In the genomic region with DNA sequence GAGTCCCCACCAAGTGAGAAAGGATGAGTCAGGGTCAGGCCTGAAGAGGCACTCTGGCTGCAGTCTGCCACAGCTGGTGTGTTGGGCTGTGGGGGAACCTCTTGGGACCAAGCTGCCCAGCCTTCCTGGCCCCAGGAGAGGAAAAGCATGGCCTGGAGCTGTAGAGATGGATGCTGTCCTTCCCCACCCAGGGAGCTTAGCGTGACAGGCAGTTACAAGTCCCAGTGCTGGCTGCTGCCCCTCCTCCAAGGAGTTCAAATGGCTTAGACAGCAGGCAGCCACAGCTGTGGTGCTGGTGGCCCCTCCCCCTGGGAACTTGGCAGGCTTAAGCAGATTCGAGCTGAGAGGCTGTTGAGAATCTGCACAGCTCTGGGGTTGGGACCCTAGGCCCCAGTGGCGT, we compare ENCODE assay signal across 11 cellular contexts.
DNase-seq lines count a peak whose midpoint lies in the region; ATAC-seq and TF ChIP-seq lines count a peak whose summit lies in the region.
"Had no signal": no experiment of that assay in that cellular context is flagged by ENCODE, and none has a peak within 500 bp of the region (broad histone marks: within the 10 kb centered on the region; RNA-seq: fewer than 3 reads in every experiment).

No MANE protein-coding gene starts in this region.

- H3K27ac Mint-ChIP-seq in stimulated activated naive B cell treated with anti-CD40 and anti-IgM and Interleukin-4, amounts not matched to agents 10 μg/mL and 1 μg/mL and 100 μg/mL, for 72 hours: peak overlapping the region; percentile 22
- no peak overlapping the region for H3K27ac Mint-ChIP-seq in CD8-positive, alpha-beta T cell
- H3K27ac Mint-ChIP-seq in activated CD4-positive, alpha-beta memory T cell treated with anti-CD3 and anti-CD28 coated beads for 36 hours: no peak overlapping the region
- H3K27ac Mint-ChIP-seq: activated naive CD8-positive, alpha-beta T cell had no signal

- no peaks in the 10 kb centered on the region for H3K27me3 ChIP-seq in CD8-positive, alpha-beta T cell (ENCODE audit: insufficient read depth, low read length)

- H3K4me1 ChIP-seq in CD8-positive, alpha-beta T cell (ENCODE audit: insufficient read depth, low read length): no peaks in the 10 kb centered on the region

- H3K9me3 Mint-ChIP-seq in stimulated activated naive B cell treated with anti-CD40 and anti-IgM and Interleukin-4, amounts not matched to agents 10 μg/mL and 1 μg/mL and 100 μg/mL, for 72 hours: peaks cover 0 to 1% of the 10 kb centered on the region in 2 donors
- H3K9me3 Mint-ChIP-seq in CD8-positive, alpha-beta T cell: no peaks in the 10 kb centered on the region
- H3K9me3 Mint-ChIP-seq in activated CD4-positive, alpha-beta memory T cell treated with anti-CD3 and anti-CD28 coated beads for 36 hours: no peaks in the 10 kb centered on the region

- TF ChIP-seq CTCF in CD8-positive, alpha-beta T cell (IDR thresholded peaks at IDR 0.05): no peak

- POLR2A ChIA-PET in CD8-positive, alpha-beta T cell (lab: Charles Lee): no interaction called here
- POLR2A ChIA-PET in activated CD4-positive, alpha-beta memory T cell treated with anti-CD3 and anti-CD28 coated beads for 36 hours (lab: Charles Lee): no interaction called here

- no peak for ATAC-seq in Right ventricle myocardium inferior
- ATAC-seq in stimulated activated naive B cell treated with anti-CD40 and anti-IgM and Interleukin-4, amounts not matched to agents 10 μg/mL and 1 μg/mL and 100 μg/mL, for 72 hours (replicated peaks): no peak
- no peak for ATAC-seq in CD8-positive, alpha-beta T cell

- DNase-seq in Right ventricle myocardium inferior (ENCODE audit: missing footprints) (peak; percentile 57), cardiac septum (ENCODE audit: low spot score) (no peak), RPMI7951 (ENCODE audit: low read depth) (peak; percentile 91), head of caudate nucleus (peak in 40 of 42 donors; percentile 10 to 79 (median 42)), NCI-H128 (lab: John Stamatoyannopoulos, UW; ENCODE audit: unreplicated experiment) (no peak)
- DNase-seq in stimulated activated naive B cell treated with anti-CD40 and anti-IgM and Interleukin-4, amounts not matched to agents 10 μg/mL and 1 μg/mL and 100 μg/mL, for 72 hours: no peak
- DNase-seq in CD8-positive, alpha-beta T cell: no peak
- no peak for DNase-seq in activated CD4-positive, alpha-beta memory T cell treated with anti-CD3 and anti-CD28 coated beads for 36 hours
- DNase-seq: activated CD4-positive, alpha-beta T cell treated with anti-CD3 and anti-CD28 coated beads, Interleukin-2, amount 50 U/mL, for 1 hour had no signal

- H3K4me3 Mint-ChIP-seq in stimulated activated naive B cell treated with anti-CD40 and anti-IgM and Interleukin-4, amounts not matched to agents 10 μg/mL and 1 μg/mL and 100 μg/mL, for 72 hours: no peak overlapping the region
- no peak overlapping the region for H3K4me3 Mint-ChIP-seq in CD8-positive, alpha-beta T cell
- H3K4me3 Mint-ChIP-seq in activated CD4-positive, alpha-beta memory T cell treated with anti-CD3 and anti-CD28 coated beads for 36 hours: no peak overlapping the region
- H3K4me3 Mint-ChIP-seq: activated naive CD8-positive, alpha-beta T cell had no signal

- H3K27ac ChIP-seq in CD8-positive, alpha-beta T cell (ENCODE audit: low read depth, low read length): no peak overlapping the region
- H3K27ac ChIP-seq: epithelial cell of prostate had no signal

- H3K9me3 ChIP-seq in CD8-positive, alpha-beta T cell (ENCODE audit: low read length): no peaks in the 10 kb centered on the region

- intact Hi-C loops in Right ventricle myocardium inferior (cut with DNase I) (loop anchor here (5.0 kb wide), 2 partner anchors 337 to 343 kb away; no protein-coding TSS in a partner anchor), cardiac septum (cut with DNase I) (loop anchor here (5.0 to 10.0 kb wide), 2 partner anchors 253 to 340 kb away; a partner anchor contains a TSS), head of caudate nucleus (cut with DNase I) (loop anchor here (5.0 kb wide), 1 partner anchor 253 kb away; a partner anchor contains a TSS)
- intact Hi-C loops in CD8-positive, alpha-beta T cell (cut with DNase I, micrococcal nuclease): loop anchor here (5.0 to 10.0 kb wide), 2 partner anchors 80 to 448 kb away; no protein-coding TSS in a partner anchor
- intact Hi-C loops in activated CD4-positive, alpha-beta memory T cell treated with anti-CD3 and anti-CD28 coated beads for 36 hours (cut with micrococcal nuclease): loop anchor here (5.0 kb wide), 3 partner anchors 78 to 338 kb away; no protein-coding TSS in a partner anchor

- H3K4me1 Mint-ChIP-seq in stimulated activated naive B cell treated with anti-CD40 and anti-IgM and Interleukin-4, amounts not matched to agents 10 μg/mL and 1 μg/mL and 100 μg/mL, for 72 hours: peaks cover 0 to 2% of the 10 kb centered on the region in 2 donors
- H3K4me1 Mint-ChIP-seq in CD8-positive, alpha-beta T cell (ENCODE audit: low read depth): peaks cover 3% of the 10 kb centered on the region
- H3K4me1 Mint-ChIP-seq in activated CD4-positive, alpha-beta memory T cell treated with anti-CD3 and anti-CD28 coated beads for 36 hours (ENCODE audit: low read depth): no peaks in the 10 kb centered on the region

- no peaks in the 10 kb centered on the region for H3K36me3 ChIP-seq in CD8-positive, alpha-beta T cell (ENCODE audit: insufficient read depth, low read length)

- CTCF ChIA-PET in CD8-positive, alpha-beta T cell (lab: Charles Lee): interaction anchor here (1.4 kb wide), 1 partner anchor 342 kb away, joined by 3 read pairs; no protein-coding TSS in a partner anchor
- CTCF ChIA-PET in activated CD4-positive, alpha-beta memory T cell treated with anti-CD3 and anti-CD28 coated beads for 36 hours (lab: Charles Lee): interaction anchor here (1.1 to 6.4 kb wide), 2 partner anchors 254 to 340 kb away, joined by 3 to 64 read pairs; a partner anchor contains a TSS

- H3K4me3 ChIP-seq in CD8-positive, alpha-beta T cell (ENCODE audit: low read depth, low read length): no peak overlapping the region

- peaks cover 5 to 6% of the 10 kb centered on the region in 2 donors for H3K27me3 Mint-ChIP-seq in stimulated activated naive B cell treated with anti-CD40 and anti-IgM and Interleukin-4, amounts not matched to agents 10 μg/mL and 1 μg/mL and 100 μg/mL, for 72 hours
- no peaks in the 10 kb centered on the region for H3K27me3 Mint-ChIP-seq in CD8-positive, alpha-beta T cell (ENCODE audit: low read depth)
- no peaks in the 10 kb centered on the region for H3K27me3 Mint-ChIP-seq in activated CD4-positive, alpha-beta memory T cell treated with anti-CD3 and anti-CD28 coated beads for 36 hours
- H3K27me3 Mint-ChIP-seq: activated naive CD8-positive, alpha-beta T cell had no signal

- no peaks in the 10 kb centered on the region for H3K36me3 Mint-ChIP-seq in stimulated activated naive B cell treated with anti-CD40 and anti-IgM and Interleukin-4, amounts not matched to agents 10 μg/mL and 1 μg/mL and 100 μg/mL, for 72 hours
- H3K36me3 Mint-ChIP-seq in CD8-positive, alpha-beta T cell: no peaks in the 10 kb centered on the region
- H3K36me3 Mint-ChIP-seq in activated CD4-positive, alpha-beta memory T cell treated with anti-CD3 and anti-CD28 coated beads for 36 hours: no peaks in the 10 kb centered on the region
- H3K36me3 Mint-ChIP-seq: activated naive CD8-positive, alpha-beta T cell had no signal

Comparison
In these comparisons a context has a peak if more than half of its experiments do, and no peak if none do; other contexts are left out.
1. DNase-seq: peak in Right ventricle myocardium inferior (single experiment), RPMI7951 (single experiment) and head of caudate nucleus (40 of 42); none in cardiac septum (single experiment), stimulated activated naive B cell treated with anti-CD40 and anti-IgM and Interleukin-4, amounts not matched to agents 10 μg/mL and 1 μg/mL and 100 μg/mL, for 72 hours (single experiment), CD8-positive, alpha-beta T cell (0 of 7), NCI-H128 (single experiment) and activated CD4-positive, alpha-beta memory T cell treated with anti-CD3 and anti-CD28 coated beads for 36 hours (single experiment).